2 cellular contexts compared by ENCODE assay signal in genomic region chr6:16670183-16670582, GRCh38.
TF ChIP-seq lines count a peak whose summit lies in the region.

No MANE protein-coding gene starts in this region.

TF ChIP-seq in SK-N-SH treated with all-trans-retinoic acid at 6 μM for 48 hours, 23 proteins besides CTCF, POLR2A, EP300 and RAD21 (continued from another document):
- TF ChIP-seq RARB (CRISPR knock-in tag; IDR thresholded peaks at IDR 0.05) (no peak), ZNF70 (CRISPR knock-in tag; IDR thresholded peaks at IDR 0.05) (no peak), TCF4 (CRISPR knock-in tag; IDR thresholded peaks at IDR 0.05; ENCODE audit: borderline replicate concordance) (no peak), ZFP3 (CRISPR knock-in tag; IDR thresholded peaks at IDR 0.05) (no peak), TSHZ2 (CRISPR knock-in tag; IDR thresholded peaks at IDR 0.05) (no peak), CSRNP3 (CRISPR knock-in tag; IDR thresholded peaks at IDR 0.05) (no peak), BACH2 (CRISPR knock-in tag; IDR thresholded peaks at IDR 0.05; ENCODE audit: borderline replicate concordance) (no peak)
- TF ChIP-seq, protein P1, sequence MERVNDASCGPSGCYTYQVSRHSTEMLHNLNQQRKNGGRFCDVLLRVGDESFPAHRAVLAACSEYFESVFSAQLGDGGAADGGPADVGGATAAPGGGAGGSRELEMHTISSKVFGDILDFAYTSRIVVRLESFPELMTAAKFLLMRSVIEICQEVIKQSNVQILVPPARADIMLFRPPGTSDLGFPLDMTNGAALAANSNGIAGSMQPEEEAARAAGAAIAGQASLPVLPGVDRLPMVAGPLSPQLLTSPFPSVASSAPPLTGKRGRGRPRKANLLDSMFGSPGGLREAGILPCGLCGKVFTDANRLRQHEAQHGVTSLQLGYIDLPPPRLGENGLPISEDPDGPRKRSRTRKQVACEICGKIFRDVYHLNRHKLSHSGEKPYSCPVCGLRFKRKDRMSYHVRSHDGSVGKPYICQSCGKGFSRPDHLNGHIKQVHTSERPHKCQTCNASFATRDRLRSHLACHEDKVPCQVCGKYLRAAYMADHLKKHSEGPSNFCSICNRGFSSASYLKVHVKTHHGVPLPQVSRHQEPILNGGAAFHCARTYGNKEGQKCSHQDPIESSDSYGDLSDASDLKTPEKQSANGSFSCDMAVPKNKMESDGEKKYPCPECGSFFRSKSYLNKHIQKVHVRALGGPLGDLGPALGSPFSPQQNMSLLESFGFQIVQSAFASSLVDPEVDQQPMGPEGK (CRISPR knock-in tag; IDR thresholded peaks at IDR 0.05; ENCODE audit: borderline replicate concordance): no peak
- TF ChIP-seq, protein P2, sequence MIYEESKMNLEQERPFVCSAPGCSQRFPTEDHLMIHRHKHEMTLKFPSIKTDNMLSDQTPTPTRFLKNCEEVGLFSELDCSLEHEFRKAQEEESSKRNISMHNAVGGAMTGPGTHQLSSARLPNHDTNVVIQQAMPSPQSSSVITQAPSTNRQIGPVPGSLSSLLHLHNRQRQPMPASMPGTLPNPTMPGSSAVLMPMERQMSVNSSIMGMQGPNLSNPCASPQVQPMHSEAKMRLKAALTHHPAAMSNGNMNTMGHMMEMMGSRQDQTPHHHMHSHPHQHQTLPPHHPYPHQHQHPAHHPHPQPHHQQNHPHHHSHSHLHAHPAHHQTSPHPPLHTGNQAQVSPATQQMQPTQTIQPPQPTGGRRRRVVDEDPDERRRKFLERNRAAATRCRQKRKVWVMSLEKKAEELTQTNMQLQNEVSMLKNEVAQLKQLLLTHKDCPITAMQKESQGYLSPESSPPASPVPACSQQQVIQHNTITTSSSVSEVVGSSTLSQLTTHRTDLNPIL (CRISPR knock-in tag; IDR thresholded peaks at IDR 0.05; ENCODE audit: low read depth): no peak

TF ChIP-seq in GM12878, 131 proteins besides CTCF, POLR2A, EP300 and RAD21 (continued from another document):
- TF ChIP-seq, protein P3, sequence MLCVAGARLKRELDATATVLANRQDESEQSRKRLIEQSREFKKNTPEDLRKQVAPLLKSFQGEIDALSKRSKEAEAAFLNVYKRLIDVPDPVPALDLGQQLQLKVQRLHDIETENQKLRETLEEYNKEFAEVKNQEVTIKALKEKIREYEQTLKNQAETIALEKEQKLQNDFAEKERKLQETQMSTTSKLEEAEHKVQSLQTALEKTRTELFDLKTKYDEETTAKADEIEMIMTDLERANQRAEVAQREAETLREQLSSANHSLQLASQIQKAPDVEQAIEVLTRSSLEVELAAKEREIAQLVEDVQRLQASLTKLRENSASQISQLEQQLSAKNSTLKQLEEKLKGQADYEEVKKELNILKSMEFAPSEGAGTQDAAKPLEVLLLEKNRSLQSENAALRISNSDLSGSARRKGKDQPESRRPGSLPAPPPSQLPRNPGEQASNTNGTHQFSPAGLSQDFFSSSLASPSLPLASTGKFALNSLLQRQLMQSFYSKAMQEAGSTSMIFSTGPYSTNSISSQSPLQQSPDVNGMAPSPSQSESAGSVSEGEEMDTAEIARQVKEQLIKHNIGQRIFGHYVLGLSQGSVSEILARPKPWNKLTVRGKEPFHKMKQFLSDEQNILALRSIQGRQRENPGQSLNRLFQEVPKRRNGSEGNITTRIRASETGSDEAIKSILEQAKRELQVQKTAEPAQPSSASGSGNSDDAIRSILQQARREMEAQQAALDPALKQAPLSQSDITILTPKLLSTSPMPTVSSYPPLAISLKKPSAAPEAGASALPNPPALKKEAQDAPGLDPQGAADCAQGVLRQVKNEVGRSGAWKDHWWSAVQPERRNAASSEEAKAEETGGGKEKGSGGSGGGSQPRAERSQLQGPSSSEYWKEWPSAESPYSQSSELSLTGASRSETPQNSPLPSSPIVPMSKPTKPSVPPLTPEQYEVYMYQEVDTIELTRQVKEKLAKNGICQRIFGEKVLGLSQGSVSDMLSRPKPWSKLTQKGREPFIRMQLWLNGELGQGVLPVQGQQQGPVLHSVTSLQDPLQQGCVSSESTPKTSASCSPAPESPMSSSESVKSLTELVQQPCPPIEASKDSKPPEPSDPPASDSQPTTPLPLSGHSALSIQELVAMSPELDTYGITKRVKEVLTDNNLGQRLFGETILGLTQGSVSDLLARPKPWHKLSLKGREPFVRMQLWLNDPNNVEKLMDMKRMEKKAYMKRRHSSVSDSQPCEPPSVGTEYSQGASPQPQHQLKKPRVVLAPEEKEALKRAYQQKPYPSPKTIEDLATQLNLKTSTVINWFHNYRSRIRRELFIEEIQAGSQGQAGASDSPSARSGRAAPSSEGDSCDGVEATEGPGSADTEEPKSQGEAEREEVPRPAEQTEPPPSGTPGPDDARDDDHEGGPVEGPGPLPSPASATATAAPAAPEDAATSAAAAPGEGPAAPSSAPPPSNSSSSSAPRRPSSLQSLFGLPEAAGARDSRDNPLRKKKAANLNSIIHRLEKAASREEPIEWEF (IDR thresholded peaks at IDR 0.05; ENCODE audit: insufficient replicate concordance, low read depth, low read length): no peak
TF ChIP-seq in GM12878: peak in this region for 6.
